ENCODE assay signal across 8 cellular contexts in genomic region chr4:75916091-75916661, GRCh38. TPM values are rescaled to one million over a fixed set of nuclear protein-coding genes. Genes with fewer than 3 reads are reported as not detected.
DNase-seq lines count a peak whose midpoint lies in the region; ATAC-seq, FAIRE-seq and TF ChIP-seq lines count a peak whose summit lies in the region.

No MANE protein-coding gene starts in this region.

- CTCF ChIA-PET in activated naive CD4-positive, alpha-beta T cell treated with anti-CD3 and anti-CD28 coated beads, Interleukin-2, amount 10 ng/mL, durations not matched to agents 7 days and 5 days (lab: Charles Lee): interaction anchor here (0.6 to 2.7 kb wide), 20 partner anchors 9 to 215 kb away, joined by 3 to 15 read pairs (median 4); partner anchors contain the start of gene PPEF2
- CTCF ChIA-PET in activated CD4-positive, alpha-beta memory T cell treated with anti-CD3 and anti-CD28 coated beads for 36 hours (lab: Charles Lee): interaction anchor here (0.6 to 4.5 kb wide), 10 partner anchors 9 to 299 kb away, joined by 3 to 33 read pairs (median 4); partner anchors contain the start of gene NAAA

- POLR2A ChIA-PET in activated CD4-positive, alpha-beta memory T cell treated with anti-CD3 and anti-CD28 coated beads for 36 hours (lab: Charles Lee): interaction anchor here (1.2 kb wide), 1 partner anchor 24 kb away, joined by 4 read pairs; no protein-coding TSS in a partner anchor

- DNase-seq in activated naive CD4-positive, alpha-beta T cell treated with anti-CD3 and anti-CD28 coated beads, Interleukin-2, amount 10 ng/mL, durations not matched to agents 7 days and 5 days: peak; percentile 53
- no peak for DNase-seq in activated naive CD4-positive, alpha-beta T cell treated with anti-CD3 and anti-CD28 coated beads, Interleukin-2, amount 50 U/mL, for 16 hours
- peak; percentile 12 for DNase-seq in H54 (ENCODE audit: insufficient read length, low spot score)
- DNase-seq in NCI-H146 (lab: John Stamatoyannopoulos, UW): peak; percentile 37
- DNase-seq in activated CD4-positive, alpha-beta memory T cell treated with anti-CD3 and anti-CD28 coated beads for 36 hours: peak; percentile 37
- DNase-seq in foreskin melanocyte: peak; percentile 9
- no peak for DNase-seq in prostate gland (ENCODE audit: low spot score)

- no peak for FAIRE-seq in H54 (lab: Jason Lieb, UNC)

- ATAC-seq in GM19328 (IDR thresholded peaks at IDR 0.05; ENCODE audit: unreplicated experiment): no peak

- 11% methylated on average over 1 of the region's 1 CpG for WGBS in prostate gland

- no peak overlapping the region for H3K4me3 ChIP-seq in prostate gland

- no peaks in the 10 kb centered on the region for H3K36me3 ChIP-seq in prostate gland

- peak overlapping the region; percentile 33 for H3K27ac Mint-ChIP-seq in activated naive CD4-positive, alpha-beta T cell treated with anti-CD3 and anti-CD28 coated beads, Interleukin-2, amount 10 ng/mL, durations not matched to agents 7 days and 5 days
- no peak overlapping the region for H3K27ac Mint-ChIP-seq in activated CD4-positive, alpha-beta memory T cell treated with anti-CD3 and anti-CD28 coated beads for 36 hours

- no peak for TF ChIP-seq POLR2A in H54 (IDR thresholded peaks at IDR 0.05; ENCODE audit: low read depth, low read length)
- TF ChIP-seq POLR2A in prostate gland (IDR thresholded peaks at IDR 0.05): no peak

- no peaks in the 10 kb centered on the region for H3K4me1 Mint-ChIP-seq in activated naive CD4-positive, alpha-beta T cell treated with anti-CD3 and anti-CD28 coated beads, Interleukin-2, amount 10 ng/mL, durations not matched to agents 7 days and 5 days
- H3K4me1 Mint-ChIP-seq in activated CD4-positive, alpha-beta memory T cell treated with anti-CD3 and anti-CD28 coated beads for 36 hours (ENCODE audit: low read depth): no peaks in the 10 kb centered on the region

- H3K4me1 ChIP-seq in prostate gland (replicated peaks): peaks cover 4% of the 10 kb centered on the region

- no peaks in the 10 kb centered on the region for H3K9me3 Mint-ChIP-seq in activated naive CD4-positive, alpha-beta T cell treated with anti-CD3 and anti-CD28 coated beads, Interleukin-2, amount 10 ng/mL, durations not matched to agents 7 days and 5 days
- H3K9me3 Mint-ChIP-seq in activated CD4-positive, alpha-beta memory T cell treated with anti-CD3 and anti-CD28 coated beads for 36 hours: peaks cover under 1% of the 10 kb centered on the region

- peak overlapping the region; percentile 20 to 62 for H3K27ac ChIP-seq in prostate gland

- H3K27me3 Mint-ChIP-seq in activated naive CD4-positive, alpha-beta T cell treated with anti-CD3 and anti-CD28 coated beads, Interleukin-2, amount 10 ng/mL, durations not matched to agents 7 days and 5 days: no peaks in the 10 kb centered on the region
- no peaks in the 10 kb centered on the region for H3K27me3 Mint-ChIP-seq in activated CD4-positive, alpha-beta memory T cell treated with anti-CD3 and anti-CD28 coated beads for 36 hours

- TF ChIP-seq CTCF in prostate gland (IDR thresholded peaks at IDR 0.05): peak; percentile 38 to 64 (median 55)

- H3K4me3 Mint-ChIP-seq in activated naive CD4-positive, alpha-beta T cell treated with anti-CD3 and anti-CD28 coated beads, Interleukin-2, amount 10 ng/mL, durations not matched to agents 7 days and 5 days: no peak overlapping the region
- no peak overlapping the region for H3K4me3 Mint-ChIP-seq in activated CD4-positive, alpha-beta memory T cell treated with anti-CD3 and anti-CD28 coated beads for 36 hours

- H3K27me3 ChIP-seq in prostate gland (replicated peaks; ENCODE audit: insufficient read depth): no peaks in the 10 kb centered on the region

- H3K36me3 Mint-ChIP-seq in activated naive CD4-positive, alpha-beta T cell treated with anti-CD3 and anti-CD28 coated beads, Interleukin-2, amount 10 ng/mL, durations not matched to agents 7 days and 5 days: peaks cover 28% of the 10 kb centered on the region
- peaks cover 44% of the 10 kb centered on the region for H3K36me3 Mint-ChIP-seq in activated CD4-positive, alpha-beta memory T cell treated with anti-CD3 and anti-CD28 coated beads for 36 hours

- H3K9me3 ChIP-seq in prostate gland: no peaks in the 10 kb centered on the region

- intact Hi-C loops in activated CD4-positive, alpha-beta memory T cell treated with anti-CD3 and anti-CD28 coated beads for 36 hours (cut with micrococcal nuclease): loop anchor here (1.0 kb wide), 2 partner anchors 24 to 151 kb away; no protein-coding TSS in a partner anchor
- intact Hi-C loops in prostate gland (cut with DNase I): loop anchor here (10.0 kb wide), 1 partner anchor 149 kb away; no protein-coding TSS in a partner anchor

RNA-seq across cellular contexts. Expression of gene PPEF2, which starts 13.9 kb away (rescaled TPM):
- under 1 TPM in 1 of 2 experiments, not detected in 1; 0.40 TPM for total RNA-seq in activated CD4-positive, alpha-beta memory T cell treated with anti-CD3 and anti-CD28 coated beads for 36 hours
- not detected for total RNA-seq in prostate gland

RNA-seq across cellular contexts. Expression of gene NAAA, which starts 24.6 kb away (rescaled TPM):
- 10 to 100 TPM; 31.7 to 32.2 TPM for total RNA-seq in activated CD4-positive, alpha-beta memory T cell treated with anti-CD3 and anti-CD28 coated beads for 36 hours
- 1,000 to 10,000 TPM in 1 of 2 donors, 100 to 1,000 TPM in 1; 174 to 1,058 TPM for total RNA-seq in prostate gland

Comparison
In these comparisons a context has a peak if more than half of its experiments do, and no peak if none do; other contexts are left out.
1. DNase-seq: peak in activated naive CD4-positive, alpha-beta T cell treated with anti-CD3 and anti-CD28 coated beads, Interleukin-2, amount 10 ng/mL, durations not matched to agents 7 days and 5 days (single experiment), H54 (single experiment), NCI-H146 (single experiment), activated CD4-positive, alpha-beta memory T cell treated with anti-CD3 and anti-CD28 coated beads for 36 hours (single experiment) and foreskin melanocyte (single experiment); none in activated naive CD4-positive, alpha-beta T cell treated with anti-CD3 and anti-CD28 coated beads, Interleukin-2, amount 50 U/mL, for 16 hours (single experiment) and prostate gland (single experiment).
2. RNA of gene NAAA, which starts 24.6 kb away (total RNA-seq): 174 to 1,058 TPM in prostate gland; 31.7 to 32.2 TPM in activated CD4-positive, alpha-beta memory T cell treated with anti-CD3 and anti-CD28 coated beads for 36 hours; every median in the first group is over 4 times any median in the second.